In the genomic region with DNA sequence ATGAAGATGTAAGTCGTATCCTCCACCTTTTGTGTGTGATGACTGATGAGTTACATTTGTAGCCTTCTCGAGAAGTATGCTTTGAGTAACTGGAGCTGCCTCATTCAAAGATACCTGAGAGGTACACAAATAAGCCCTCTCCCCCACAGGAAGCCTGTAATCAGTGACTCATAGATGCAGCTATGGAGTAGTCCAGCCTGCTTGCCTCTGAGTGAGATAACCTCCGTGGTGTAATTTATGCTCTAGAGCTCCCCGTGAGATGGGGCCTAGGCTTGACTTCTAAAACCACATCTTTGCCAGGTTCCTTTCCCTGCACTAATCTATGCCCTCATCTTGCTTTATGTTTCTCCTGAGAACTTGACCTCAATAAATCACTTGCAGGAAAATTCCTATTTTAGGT, we compare ENCODE assay signal across 10 cellular contexts.
DNase-seq lines count a peak whose midpoint lies in the region; ATAC-seq lines count a peak whose summit lies in the region.
"Had no signal": no experiment of that assay in that cellular context is flagged by ENCODE, and none has a peak within 500 bp of the region (broad histone marks: within the 10 kb centered on the region; RNA-seq: fewer than 3 reads in every experiment).

No MANE protein-coding gene starts in this region.

- H3K36me3 Mint-ChIP-seq in activated naive CD4-positive, alpha-beta T cell treated with anti-CD3 and anti-CD28 coated beads, Interleukin-2, amount 10 ng/mL, durations not matched to agents 7 days and 5 days, result no peaks in the 10 kb centered on the region

- peaks cover 28% of the 10 kb centered on the region for H3K4me1 Mint-ChIP-seq in activated naive CD4-positive, alpha-beta T cell treated with anti-CD3 and anti-CD28 coated beads, Interleukin-2, amount 10 ng/mL, durations not matched to agents 7 days and 5 days

- ATAC-seq in HG02884 (IDR thresholded peaks at IDR 0.05; ENCODE audit: unreplicated experiment), result no peak

- peak overlapping the region; percentile 3 for H3K27ac Mint-ChIP-seq in activated naive CD4-positive, alpha-beta T cell treated with anti-CD3 and anti-CD28 coated beads, Interleukin-2, amount 10 ng/mL, durations not matched to agents 7 days and 5 days
- H3K27ac Mint-ChIP-seq: HFFc6 had no signal

- H3K9me3 Mint-ChIP-seq in activated naive CD4-positive, alpha-beta T cell treated with anti-CD3 and anti-CD28 coated beads, Interleukin-2, amount 10 ng/mL, durations not matched to agents 7 days and 5 days, result peaks cover 2% of the 10 kb centered on the region
- H3K9me3 Mint-ChIP-seq: HFFc6 had no signal

- CTCF ChIA-PET in activated naive CD4-positive, alpha-beta T cell treated with anti-CD3 and anti-CD28 coated beads, Interleukin-2, amount 10 ng/mL, durations not matched to agents 7 days and 5 days (lab: Charles Lee), result interaction anchor here (0.9 kb wide), 1 partner anchor 249 kb away, joined by 3 read pairs; no protein-coding TSS in a partner anchor

- no peaks in the 10 kb centered on the region for H3K27me3 Mint-ChIP-seq in activated naive CD4-positive, alpha-beta T cell treated with anti-CD3 and anti-CD28 coated beads, Interleukin-2, amount 10 ng/mL, durations not matched to agents 7 days and 5 days

- no peak for DNase-seq in activated naive CD4-positive, alpha-beta T cell treated with anti-CD3 and anti-CD28 coated beads, Interleukin-2, amount 10 ng/mL, durations not matched to agents 7 days and 5 days
- DNase-seq in activated naive CD4-positive, alpha-beta T cell (lab: John Stamatoyannopoulos, UW), result no peak
- DNase-seq in NCI-H1436 treated with DMSO at 0.1 percent for 48 hours (lab: John Stamatoyannopoulos, UW) (peak; percentile 55), astrocyte of the hippocampus (ENCODE audit: low read depth, low spot score) (peak; percentile 37), occipital lobe (lab: John Stamatoyannopoulos, UW) (no peak), dedifferentiated amniotic fluid mesenchymal stem cell (ENCODE audit: extremely low spot score) (no peak)
- peak; percentile 37 for DNase-seq in stimulated activated CD8-positive, alpha-beta memory T cell treated with anti-CD3 and anti-CD28 coated beads, Interleukin-4, amount 100 ng/mL, for 48 hours
- DNase-seq: amniotic stem cell, HFFc6 had no signal

- H3K4me3 Mint-ChIP-seq in activated naive CD4-positive, alpha-beta T cell treated with anti-CD3 and anti-CD28 coated beads, Interleukin-2, amount 10 ng/mL, durations not matched to agents 7 days and 5 days, result no peak overlapping the region
- H3K4me3 Mint-ChIP-seq: HFFc6 had no signal

Comparison
In these comparisons a context has a peak if more than half of its experiments do, and no peak if none do; other contexts are left out.
1. DNase-seq: peak in NCI-H1436 treated with DMSO at 0.1 percent for 48 hours (single experiment), astrocyte of the hippocampus (single experiment) and stimulated activated CD8-positive, alpha-beta memory T cell treated with anti-CD3 and anti-CD28 coated beads, Interleukin-4, amount 100 ng/mL, for 48 hours (single experiment); none in activated naive CD4-positive, alpha-beta T cell treated with anti-CD3 and anti-CD28 coated beads, Interleukin-2, amount 10 ng/mL, durations not matched to agents 7 days and 5 days (single experiment), activated naive CD4-positive, alpha-beta T cell (0 of 4), occipital lobe (single experiment) and dedifferentiated amniotic fluid mesenchymal stem cell (single experiment).